Comparison of ENCODE assay signal across 24 cellular contexts in the genomic region with DNA sequence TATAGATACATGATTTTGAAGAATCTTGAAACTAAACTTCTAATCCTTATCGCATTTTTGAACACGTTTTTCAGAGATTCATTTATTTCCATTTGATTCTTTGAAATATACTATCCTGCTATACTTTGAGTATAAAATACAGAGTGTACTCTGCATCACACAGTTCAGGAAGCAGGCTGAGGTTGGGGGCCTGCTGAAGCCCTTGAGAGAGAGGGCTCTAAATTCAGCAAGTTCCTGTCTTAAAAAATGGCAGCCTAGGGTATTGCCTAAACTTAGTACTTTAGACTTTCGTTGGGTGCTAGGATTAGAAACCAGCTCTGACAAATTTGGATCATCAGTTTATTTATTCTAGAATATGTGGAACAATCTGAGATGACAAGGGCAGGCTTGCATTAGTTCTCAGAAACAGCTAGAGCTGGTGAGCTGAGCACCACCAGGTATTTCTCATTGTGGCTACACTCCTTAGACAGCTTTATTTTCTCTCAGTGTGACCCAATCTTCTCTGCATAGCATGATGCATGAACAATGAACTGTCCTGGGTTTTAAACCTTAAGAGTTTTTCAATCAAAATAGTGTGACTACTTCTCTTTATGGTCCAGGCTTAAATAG. TPM values are rescaled to one million over a fixed set of nuclear protein-coding genes. Genes with fewer than 3 reads are reported as not detected.
"Had no signal": no experiment of that assay in that cellular context is flagged by ENCODE, and none has a peak within 500 bp of the region (broad histone marks: within the 10 kb centered on the region; RNA-seq: fewer than 3 reads in every experiment).

No MANE protein-coding gene starts in this region.

- H3K4me3 ChIP-seq: dorsolateral prefrontal cortex, prostate gland, right atrium auricular region, transverse colon had no signal

- H3K27ac Mint-ChIP-seq: activated CD4-positive, alpha-beta memory T cell treated with anti-CD3 and anti-CD28 coated beads for 36 hours; activated CD4-positive, alpha-beta T cell treated with anti-CD3 and anti-CD28 coated beads for 36 hours; activated CD8-positive, alpha-beta memory T cell treated with anti-CD3 and anti-CD28 coated beads, Interleukin-2, amount 10 ng/mL, durations not matched to agents 7 days and 5 days; activated T-helper 17 cell treated with anti-CD3 and anti-CD28 coated beads, Interleukin-2, amount 50 U/mL, for 72 hours; natural killer cell treated with Interleukin-12 subunit alpha and Interleukin-12 subunit beta and Interleukin-15 and Interleukin-18, amount 100 ng/mL, for 72 hours; stimulated activated naive CD8-positive, alpha-beta T cell treated with anti-CD3 and anti-CD28 coated beads, Interleukin-15, Interleukin-2, amounts not matched to agents 100 ng/mL and 50 ng/mL, for 24 hours; WTC11 had no signal

- H3K9me3 Mint-ChIP-seq: activated T-helper 17 cell treated with anti-CD3 and anti-CD28 coated beads, Interleukin-2, amount 50 U/mL, for 72 hours; stimulated activated naive CD8-positive, alpha-beta T cell treated with anti-CD3 and anti-CD28 coated beads, Interleukin-15, Interleukin-2, amounts not matched to agents 100 ng/mL and 50 ng/mL, for 24 hours had no signal

- ATAC-seq: activated CD4-positive, alpha-beta T cell treated with anti-CD3 and anti-CD28 coated beads for 36 hours; activated CD8-positive, alpha-beta memory T cell treated with anti-CD3 and anti-CD28 coated beads, Interleukin-2, amount 10 ng/mL, durations not matched to agents 7 days and 5 days; activated T-helper 17 cell treated with anti-CD3 and anti-CD28 coated beads, Interleukin-2, amount 50 U/mL, for 72 hours; natural killer cell treated with Interleukin-12 subunit alpha and Interleukin-12 subunit beta and Interleukin-15 and Interleukin-18, amount 100 ng/mL, for 72 hours; WTC11 had no signal

- H3K27ac ChIP-seq: brain microvascular endothelial cell, dorsolateral prefrontal cortex, prostate gland, right atrium auricular region, transverse colon had no signal

- H3K27me3 Mint-ChIP-seq: activated CD8-positive, alpha-beta memory T cell treated with anti-CD3 and anti-CD28 coated beads, Interleukin-2, amount 10 ng/mL, durations not matched to agents 7 days and 5 days had no signal

- H3K36me3 Mint-ChIP-seq: activated CD4-positive, alpha-beta memory T cell treated with anti-CD3 and anti-CD28 coated beads for 36 hours; activated CD8-positive, alpha-beta memory T cell treated with anti-CD3 and anti-CD28 coated beads, Interleukin-2, amount 10 ng/mL, durations not matched to agents 7 days and 5 days; natural killer cell treated with Interleukin-12 subunit alpha and Interleukin-12 subunit beta and Interleukin-15 and Interleukin-18, amount 100 ng/mL, for 72 hours had no signal

- H3K4me1 ChIP-seq: prostate gland, right atrium auricular region had no signal

- H3K4me1 Mint-ChIP-seq: activated CD8-positive, alpha-beta memory T cell treated with anti-CD3 and anti-CD28 coated beads, Interleukin-2, amount 10 ng/mL, durations not matched to agents 7 days and 5 days; activated T-helper 17 cell treated with anti-CD3 and anti-CD28 coated beads, Interleukin-2, amount 50 U/mL, for 72 hours had no signal

- DNase-seq: activated CD4-positive, alpha-beta memory T cell treated with anti-CD3 and anti-CD28 coated beads for 36 hours; activated CD4-positive, alpha-beta T cell treated with anti-CD3 and anti-CD28 coated beads for 36 hours; activated CD8-positive, alpha-beta memory T cell treated with anti-CD3 and anti-CD28 coated beads, Interleukin-2, amount 10 ng/mL, durations not matched to agents 7 days and 5 days; activated naive CD4-positive, alpha-beta T cell; activated T-cell treated with anti-CD3 and anti-CD28 coated beads, Interleukin-2, amount 50 U/mL, for 1 hour; brain microvascular endothelial cell; central memory CD4-positive, alpha-beta T cell; dorsolateral prefrontal cortex; foreskin melanocyte; glutamatergic neuron; hippocampal formation; occipital lobe; stimulated activated CD4-positive, alpha-beta T cell treated with anti-CD3 and anti-CD28 coated beads, Interleukin-2, amount 100 ng/mL, for 24 hours; SW 1271; T-helper 2 cell; transverse colon had no signal

- H3K4me3 Mint-ChIP-seq: activated CD4-positive, alpha-beta memory T cell treated with anti-CD3 and anti-CD28 coated beads for 36 hours; activated CD4-positive, alpha-beta T cell treated with anti-CD3 and anti-CD28 coated beads for 36 hours; activated CD8-positive, alpha-beta memory T cell treated with anti-CD3 and anti-CD28 coated beads, Interleukin-2, amount 10 ng/mL, durations not matched to agents 7 days and 5 days; activated T-helper 17 cell treated with anti-CD3 and anti-CD28 coated beads, Interleukin-2, amount 50 U/mL, for 72 hours; natural killer cell treated with Interleukin-12 subunit alpha and Interleukin-12 subunit beta and Interleukin-15 and Interleukin-18, amount 100 ng/mL, for 72 hours; stimulated activated naive CD8-positive, alpha-beta T cell treated with anti-CD3 and anti-CD28 coated beads, Interleukin-15, Interleukin-2, amounts not matched to agents 100 ng/mL and 50 ng/mL, for 24 hours; WTC11 had no signal

- FAIRE-seq: colon, keratinocyte had no signal

- H3K27me3 ChIP-seq: brain microvascular endothelial cell, dorsolateral prefrontal cortex, right atrium auricular region, transverse colon had no signal

- H3K9me3 ChIP-seq: prostate gland, right atrium auricular region had no signal

- H3K36me3 ChIP-seq: prostate gland, right atrium auricular region, transverse colon had no signal

RNA-seq across cellular contexts. Expression of gene TFPI, which starts 49.1 kb away (rescaled TPM):
- total RNA-seq: activated CD4-positive, alpha-beta memory T cell treated with anti-CD3 and anti-CD28 coated beads for 36 hours; activated CD8-positive, alpha-beta memory T cell treated with anti-CD3 and anti-CD28 coated beads, Interleukin-2, amount 10 ng/mL, durations not matched to agents 7 days and 5 days had no signal
